In genomic region chr10:48448796-48449195, GRCh38 we compare ENCODE assay signal across 15 cellular contexts.
DNase-seq lines count a peak whose midpoint lies in the region; ATAC-seq and TF ChIP-seq lines count a peak whose summit lies in the region.
"Had no signal": no experiment of that assay in that cellular context is flagged by ENCODE, and none has a peak within 500 bp of the region (broad histone marks: within the 10 kb centered on the region; RNA-seq: fewer than 3 reads in every experiment).

No MANE protein-coding gene starts in this region.

- H3K4me3 ChIP-seq in Caco-2 (ENCODE audit: low read depth, low read length), result no peak overlapping the region
- H3K4me3 ChIP-seq: prostate gland, suprapubic skin had no signal

- POLR2A ChIA-PET in Caco-2 (lab: Charles Lee) (no interaction called here), MCF 10A (lab: Yijun Ruan, JAX) (interaction anchor here (0.6 kb wide), 1 partner anchor 20 kb away, joined by 3 read pairs; no protein-coding TSS in a partner anchor)

- H3K36me3 ChIP-seq in Caco-2 (ENCODE audit: control insufficient read depth, insufficient read depth, low read length), result peaks cover 1% of the 10 kb centered on the region; the same call in 1 of the 2 replicates
- H3K36me3 ChIP-seq: prostate gland had no signal

- BruUV-seq in Caco-2 (replicated peaks; lab: Mats Ljungman, UMichigan) (no TSS peak), MCF 10A (replicated peaks; lab: Mats Ljungman, UMichigan) (no TSS peak)

- CTCF ChIA-PET in Caco-2 (lab: Charles Lee), result no interaction called here
- CTCF ChIA-PET in MCF 10A (lab: Yijun Ruan, JAX), result interaction anchor here (0.6 to 1.1 kb wide), 2 partner anchors 20 to 1103 kb away, joined by 4 to 5 read pairs; no protein-coding TSS in a partner anchor

- H3K9me3 ChIP-seq in Caco-2, result no peaks in the 10 kb centered on the region
- H3K9me3 ChIP-seq: prostate gland, suprapubic skin had no signal

- H3K27ac Mint-ChIP-seq in Caco-2 (ENCODE audit: unreplicated experiment) (peak overlapping the region; percentile 30), MCF 10A (ENCODE audit: low read depth, unreplicated experiment) (peak overlapping the region; percentile 5)

- H3K4me3 Mint-ChIP-seq in Caco-2 (ENCODE audit: unreplicated experiment) (no peak overlapping the region), MCF 10A (ENCODE audit: unreplicated experiment) (no peak overlapping the region)

- H3K36me3 Mint-ChIP-seq in Caco-2 (ENCODE audit: insufficient read depth, unreplicated experiment) (peaks cover 7% of the 10 kb centered on the region), MCF 10A (ENCODE audit: insufficient read depth, unreplicated experiment) (no peaks in the 10 kb centered on the region)

- peaks cover 20% of the 10 kb centered on the region for H3K4me1 ChIP-seq in Caco-2
- H3K4me1 ChIP-seq: prostate gland, suprapubic skin had no signal

- intact Hi-C loops in Caco-2 (cut with micrococcal nuclease; ENCODE audit: unreplicated experiment), result no loop called here
- intact Hi-C loops in MCF 10A (cut with micrococcal nuclease), result no loop called here

- no peak for ATAC-seq in HG03378 (IDR thresholded peaks at IDR 0.05; ENCODE audit: unreplicated experiment)
- no peak for ATAC-seq in HG02763 (IDR thresholded peaks at IDR 0.05; ENCODE audit: unreplicated experiment)
- no peak for ATAC-seq in HG03442 (IDR thresholded peaks at IDR 0.05; ENCODE audit: unreplicated experiment)

- no peaks in the 10 kb centered on the region for H3K27me3 Mint-ChIP-seq in Caco-2 (ENCODE audit: insufficient read depth, unreplicated experiment)
- H3K27me3 Mint-ChIP-seq in MCF 10A (ENCODE audit: insufficient read depth, unreplicated experiment), result no peaks in the 10 kb centered on the region

- DNase-seq in Caco-2 (no peak), HT1080 (ENCODE audit: low read depth) (peak; percentile 73), MCF 10A (ENCODE audit: unreplicated experiment) (peak; percentile 42), islet precursor cell (peak; percentile 76), activated T-cell treated with anti-CD3 and anti-CD28 coated beads for 4 hours (no peak)
- DNase-seq: AML-193, left cardiac atrium, NCI-H2029 treated with DMSO at 0.1 percent for 48 hours, NCI-H774, T-helper 9 cell had no signal

- H3K9me3 Mint-ChIP-seq in Caco-2 (ENCODE audit: unreplicated experiment) (no peaks in the 10 kb centered on the region), MCF 10A (ENCODE audit: unreplicated experiment) (no peaks in the 10 kb centered on the region)

- no peaks in the 10 kb centered on the region for H3K27me3 ChIP-seq in Caco-2 (replicated peaks; ENCODE audit: control insufficient read depth, insufficient read depth, low read length)
- H3K27me3 ChIP-seq: suprapubic skin had no signal

- H3K4me1 Mint-ChIP-seq in Caco-2 (ENCODE audit: low read depth, unreplicated experiment) (peaks cover 28% of the 10 kb centered on the region), MCF 10A (ENCODE audit: insufficient read depth, unreplicated experiment) (peaks cover 6% of the 10 kb centered on the region)

- TF ChIP-seq CTCF in Caco-2 (IDR thresholded peaks at IDR 0.05; ENCODE audit: insufficient read depth in 1 of 2, low read depth in 1 of 2, low read length in 1 of 2, severe bottlenecking in 1 of 2, unreplicated experiment in 1 of 2) (no peak), MCF 10A (IDR thresholded peaks at IDR 0.05; ENCODE audit: unreplicated experiment) (no peak)

Comparison
In these comparisons a context has a peak if more than half of its experiments do, and no peak if none do; other contexts are left out.
1. DNase-seq: peak in HT1080 (single experiment), MCF 10A (single experiment) and islet precursor cell (single experiment); none in Caco-2 (0 of 2) and activated T-cell treated with anti-CD3 and anti-CD28 coated beads for 4 hours (single experiment).